ENCODE assay signal across 21 cellular contexts in genomic region chr10:126588024-126588423, GRCh38.
"Had no signal": no experiment of that assay in that cellular context is flagged by ENCODE, and none has a peak within 500 bp of the region (broad histone marks: within the 10 kb centered on the region; RNA-seq: fewer than 3 reads in every experiment).

No MANE protein-coding gene starts in this region.

- H3K27ac ChIP-seq: coronary artery, esophagus squamous epithelium, gastrocnemius medialis, heart left ventricle, hepatocyte, left lung, lower lobe of right lung had no signal

- H3K9me3 Mint-ChIP-seq: immature natural killer cell, mesothelial cell of epicardium had no signal

- H3K4me3 Mint-ChIP-seq: immature natural killer cell, mesothelial cell of epicardium, naive B cell had no signal

- H3K4me1 ChIP-seq: esophagus squamous epithelium, gastrocnemius medialis, heart left ventricle, left lung, lower lobe of right lung had no signal

- DNase-seq: dermis blood vessel endothelial cell; dorsolateral prefrontal cortex; effector CD4-positive, alpha-beta T cell; effector memory CD4-positive, alpha-beta T cell; esophagus squamous epithelium; foreskin fibroblast; foreskin melanocyte; gastrocnemius medialis; heart left ventricle; hypothalamus; immature natural killer cell; left cardiac atrium; left lung; left ventricle myocardium superior; lower lobe of right lung; mesenchymal stem cell; mucosa of descending colon; naive B cell had no signal

- H3K27me3 ChIP-seq: gastrocnemius medialis had no signal

- H3K27ac Mint-ChIP-seq: immature natural killer cell, mesothelial cell of epicardium, naive B cell had no signal

- ATAC-seq: gastrocnemius medialis, heart left ventricle, left cardiac atrium, left lung, left ventricle myocardium superior, lower lobe of right lung, mucosa of descending colon had no signal

- H3K4me1 Mint-ChIP-seq: immature natural killer cell, mesothelial cell of epicardium, naive B cell had no signal

- H3K9me3 ChIP-seq: esophagus squamous epithelium, heart left ventricle, left lung, lower lobe of right lung, mucosa of descending colon had no signal

- H3K4me3 ChIP-seq: coronary artery, dorsolateral prefrontal cortex, esophagus squamous epithelium, gastrocnemius medialis, heart left ventricle, hepatocyte, left lung, lower lobe of right lung, mucosa of descending colon had no signal

- H3K36me3 ChIP-seq: esophagus squamous epithelium, gastrocnemius medialis, heart left ventricle, left lung, lower lobe of right lung had no signal

- H3K36me3 Mint-ChIP-seq: immature natural killer cell, mesothelial cell of epicardium, naive B cell had no signal
